In genomic region chrX:153400146-153401132, GRCh38 we compare ENCODE assay signal across 8 cellular contexts. TPM values are rescaled to one million over a fixed set of nuclear protein-coding genes. Genes with fewer than 3 reads are reported as not detected.
DNase-seq lines count a peak whose midpoint lies in the region; ATAC-seq and TF ChIP-seq lines count a peak whose summit lies in the region.

No MANE protein-coding gene starts in this region.

- ATAC-seq in HG03039 (IDR thresholded peaks at IDR 0.05; ENCODE audit: unreplicated experiment) (no peak), GM18520 (IDR thresholded peaks at IDR 0.05; ENCODE audit: unreplicated experiment) (no peak)

- no peak overlapping the region for H3K27ac Mint-ChIP-seq in glutamatergic neuron (ENCODE audit: unreplicated experiment)

- H3K4me3 Mint-ChIP-seq in glutamatergic neuron (ENCODE audit: unreplicated experiment), result no peak overlapping the region

- TF ChIP-seq CTCF in glutamatergic neuron (IDR thresholded peaks at IDR 0.05; ENCODE audit: partially characterized antibody, unreplicated experiment), result peak; percentile 71

- no peaks in the 10 kb centered on the region for H3K36me3 Mint-ChIP-seq in glutamatergic neuron (ENCODE audit: unreplicated experiment)

- DNase-seq in activated gamma-delta T cell treated with Interleukin-2 at 50 U/mL for 16 hours (peak; percentile 38), activated gamma-delta T cell (lab: John Stamatoyannopoulos, UW) (no peak), NCI-H526 treated with DMSO at 0.1 percent for 48 hours (lab: John Stamatoyannopoulos, UW) (peak; percentile 11), activated T-cell treated with anti-CD3 and anti-CD28 coated beads for 1 hour (ENCODE audit: low read depth) (peak; percentile 23), glutamatergic neuron (peak; percentile 54)
- peak; percentile 12 for DNase-seq in stimulated activated CD4-positive, alpha-beta T cell treated with anti-CD3 and anti-CD28 coated beads, Interleukin-2, amount 100 ng/mL, for 4 hours (ENCODE audit: low read depth)

- no peaks in the 10 kb centered on the region for H3K4me1 Mint-ChIP-seq in glutamatergic neuron (ENCODE audit: low read depth, unreplicated experiment)

- no peaks in the 10 kb centered on the region for H3K27me3 Mint-ChIP-seq in glutamatergic neuron (ENCODE audit: unreplicated experiment)

- no peaks in the 10 kb centered on the region for H3K9me3 Mint-ChIP-seq in glutamatergic neuron (ENCODE audit: unreplicated experiment)

RNA-seq across cellular contexts. Expression of gene PNMA6E, which starts 0.7 kb away (rescaled TPM):
- not detected for total RNA-seq in glutamatergic neuron (ENCODE audit: unreplicated experiment)

RNA-seq across cellular contexts. Expression of gene ZFP92, which starts 10.8 kb away (rescaled TPM):
- total RNA-seq in glutamatergic neuron (ENCODE audit: unreplicated experiment), result 0.07 TPM

RNA-seq across cellular contexts. Expression of gene TREX2, which starts 45.4 kb away (rescaled TPM):
- total RNA-seq in glutamatergic neuron (ENCODE audit: unreplicated experiment), result 0.29 TPM
